ENCODE assay signal across 1 cellular context in genomic region chr12:4448943-4449861, GRCh38.
A peak's percentile ranks its signal among the peaks of the same experiment; 100 is the strongest.
TF ChIP-seq lines count a peak whose summit lies in the region.

No MANE protein-coding gene starts in this region.

TF ChIP-seq in HepG2, 621 proteins besides CTCF, POLR2A, EP300 and RAD21:
- TF ChIP-seq ZNF280B (CRISPR knock-in tag; IDR thresholded peaks at IDR 0.05; ENCODE audit: borderline replicate concordance) (no peak), FOXA3 (CRISPR knock-in tag; IDR thresholded peaks at IDR 0.05) (no peak), ELF1 (CRISPR knock-in tag; IDR thresholded peaks at IDR 0.05) (peak; percentile 48; the same call in 1 of the 2 replicates), PCBP2 (optimal IDR thresholded peaks at IDR 0.05; ENCODE audit: low read depth, low read length, poor library complexity, severe bottlenecking) (no peak), ZNF883 (CRISPR knock-in tag; IDR thresholded peaks at IDR 0.05; ENCODE audit: not compliant biosample characterization) (no peak), GABPB1 (CRISPR knock-in tag; IDR thresholded peaks at IDR 0.05) (peak; percentile 31; the same call in 1 of the 2 replicates), THAP9 (CRISPR knock-in tag; IDR thresholded peaks at IDR 0.05; ENCODE audit: borderline replicate concordance) (peak; percentile 95), ETV5 (CRISPR knock-in tag; IDR thresholded peaks at IDR 0.05; ENCODE audit: borderline replicate concordance) (no peak), GABPA (IDR thresholded peaks at IDR 0.05; ENCODE audit: low read depth, low read length) (no peak), GABPA (CRISPR knock-in tag; IDR thresholded peaks at IDR 0.05; ENCODE audit: low read depth) (0 out of 2 replicates have a peak, but pooled peaks have one; percentile 11), CSRNP1 (CRISPR knock-in tag; IDR thresholded peaks at IDR 0.05) (no peak), EHMT2 (IDR thresholded peaks at IDR 0.05; ENCODE audit: borderline replicate concordance, low read depth, low read length) (peak; percentile 26; the same call in 1 of the 2 replicates), ZEB1 (IDR thresholded peaks at IDR 0.05; ENCODE audit: insufficient replicate concordance, low read depth) (no peak), PAWR (CRISPR knock-in tag; IDR thresholded peaks at IDR 0.05; ENCODE audit: borderline replicate concordance) (no peak), YY1 (IDR thresholded peaks at IDR 0.05; ENCODE audit: insufficient read depth, insufficient replicate concordance, low read depth, low read length) (peak; percentile 24)
